ENCODE assay signal across 27 cellular contexts in genomic region chr15:63495780-63496179, GRCh38. TPM values are rescaled to one million over a fixed set of nuclear protein-coding genes. Genes with fewer than 3 reads are reported as not detected.
DNase-seq lines count a peak whose midpoint lies in the region; ATAC-seq, FAIRE-seq and TF ChIP-seq lines count a peak whose summit lies in the region.
"Had no signal": no experiment of that assay in that cellular context is flagged by ENCODE, and none has a peak within 500 bp of the region (broad histone marks: within the 10 kb centered on the region; RNA-seq: fewer than 3 reads in every experiment).

No MANE protein-coding gene starts in this region.

- no peak overlapping the region for H3K4me3 ChIP-seq in HUES48 (ENCODE audit: low read depth, low read length)
- H3K4me3 ChIP-seq in neuronal stem cell (ENCODE audit: low read length in 2 of 2) = no peak overlapping the region
- H3K4me3 ChIP-seq: pancreas, sigmoid colon had no signal

- no peak overlapping the region for H2AK5ac ChIP-seq in neuronal stem cell (ENCODE audit: low read depth, low read length)

- peak overlapping the region; percentile 16 for H3K27ac Mint-ChIP-seq in activated CD4-positive, alpha-beta memory T cell treated with anti-CD3 and anti-CD28 coated beads, Interleukin-2, amount 10 ng/mL, durations not matched to agents 7 days and 5 days
- no peak overlapping the region for H3K27ac Mint-ChIP-seq in activated CD4-positive, alpha-beta memory T cell treated with anti-CD3 and anti-CD28 coated beads for 36 hours
- no peak overlapping the region for H3K27ac Mint-ChIP-seq in activated T-helper 17 cell treated with anti-CD3 and anti-CD28 coated beads, Interleukin-2, amount 50 U/mL, for 72 hours
- no peak overlapping the region for H3K27ac Mint-ChIP-seq in progenitor cell of endocrine pancreas
- H3K27ac Mint-ChIP-seq: activated T-cell treated with anti-CD3 and anti-CD28 coated beads, Interleukin-2, amount 50 U/mL, for 72 hours had no signal

- H3K27ac ChIP-seq in HUES48 (ENCODE audit: low read depth, low read length) (peak overlapping the region; percentile 52), neuronal stem cell (replicated peaks; ENCODE audit: low read length) (no peak overlapping the region)
- H3K27ac ChIP-seq: KMS-11, pancreas, sigmoid colon had no signal

- ATAC-seq in activated T-helper 17 cell treated with anti-CD3 and anti-CD28 coated beads, Interleukin-2, amount 50 U/mL, for 72 hours (replicated peaks) = no peak
- no peak for ATAC-seq in GM21367 (IDR thresholded peaks at IDR 0.05; ENCODE audit: unreplicated experiment)
- ATAC-seq: activated T-cell treated with anti-CD3 and anti-CD28 coated beads, Interleukin-2, amount 50 U/mL, for 72 hours; esophagus mucosa; pancreas; stimulated activated naive CD8-positive, alpha-beta T cell treated with anti-CD3 and anti-CD28 coated beads, Interleukin-15, Interleukin-2, amounts not matched to agents 100 U/mL and 50 U/mL, for 24 hours had no signal

- no peak overlapping the region for H2BK5ac ChIP-seq in neuronal stem cell (ENCODE audit: low read length)

- no peaks in the 10 kb centered on the region for H3K79me1 ChIP-seq in neuronal stem cell (ENCODE audit: low read depth, low read length)

- no peak overlapping the region for H4K91ac ChIP-seq in neuronal stem cell (ENCODE audit: low read depth, low read length, poor library complexity)

- H2BK15ac ChIP-seq in neuronal stem cell (ENCODE audit: low read length) = no peak overlapping the region

- no peak overlapping the region for H2BK12ac ChIP-seq in neuronal stem cell (ENCODE audit: low read length)

- no peak overlapping the region for H3K4me2 ChIP-seq in neuronal stem cell (ENCODE audit: insufficient read depth, low read length, poor library complexity, severe bottlenecking)
- H3K4me2 ChIP-seq: KMS-11 had no signal

- no peak for DNase-seq in activated CD4-positive, alpha-beta memory T cell treated with anti-CD3 and anti-CD28 coated beads, Interleukin-2, amount 10 ng/mL, durations not matched to agents 7 days and 5 days
- DNase-seq in activated CD4-positive, alpha-beta memory T cell treated with anti-CD3 and anti-CD28 coated beads for 36 hours = no peak
- DNase-seq in neuronal stem cell (ENCODE audit: low spot score) (no peak), frontal cortex (ENCODE audit: low spot score in 2 of 2) (no peak), progenitor cell of endocrine pancreas (ENCODE audit: low spot score, unreplicated experiment) (no peak)
- DNase-seq: activated CD4-positive, alpha-beta T cell treated with anti-CD3 and anti-CD28 coated beads for 48 hours; activated T-cell treated with anti-CD3 and anti-CD28 coated beads, Interleukin-2, amount 50 U/mL, for 72 hours; amygdala; Caco-2; caudate nucleus; HCEC 1CT; NCI-H1048; NCI-H2029 treated with DMSO at 0.1 percent for 48 hours; NCI-H510A treated with DMSO at 0.1 percent for 48 hours; OCI-M1; pancreas; SIG-M5; sigmoid colon; stimulated activated naive CD8-positive, alpha-beta T cell treated with anti-CD3 and anti-CD28 coated beads, Interleukin-15, Interleukin-2, amounts not matched to agents 100 U/mL and 50 U/mL, for 24 hours; T1000; trophoblast cell had no signal

- H3K23ac ChIP-seq in neuronal stem cell (ENCODE audit: low read depth, low read length, poor library complexity) = no peak overlapping the region

- peaks cover 2% of the 10 kb centered on the region for H3K27me3 Mint-ChIP-seq in activated CD4-positive, alpha-beta memory T cell treated with anti-CD3 and anti-CD28 coated beads, Interleukin-2, amount 10 ng/mL, durations not matched to agents 7 days and 5 days
- no peaks in the 10 kb centered on the region for H3K27me3 Mint-ChIP-seq in activated CD4-positive, alpha-beta memory T cell treated with anti-CD3 and anti-CD28 coated beads for 36 hours
- no peaks in the 10 kb centered on the region for H3K27me3 Mint-ChIP-seq in activated T-helper 17 cell treated with anti-CD3 and anti-CD28 coated beads, Interleukin-2, amount 50 U/mL, for 72 hours
- peaks cover 31% of the 10 kb centered on the region for H3K27me3 Mint-ChIP-seq in progenitor cell of endocrine pancreas

- peaks cover 20% of the 10 kb centered on the region for H3K4me1 ChIP-seq in HUES48 (ENCODE audit: control insufficient read depth, insufficient read depth, low read length)
- H3K4me1 ChIP-seq in neuronal stem cell (ENCODE audit: control insufficient read depth in 2 of 2, insufficient read depth in 1 of 2, low read depth in 1 of 2, low read length in 2 of 2) = peaks cover 2 to 6% of the 10 kb centered on the region in 2 donors

- POLR2A ChIA-PET in activated CD4-positive, alpha-beta memory T cell treated with anti-CD3 and anti-CD28 coated beads, Interleukin-2, amount 10 ng/mL, durations not matched to agents 7 days and 5 days (lab: Charles Lee) = interaction anchor here (0.8 to 5.2 kb wide), 5 partner anchors 8 to 20 kb away, joined by 3 to 77 read pairs (median 30); partner anchors contain the start of gene USP3
- POLR2A ChIA-PET in activated CD4-positive, alpha-beta memory T cell treated with anti-CD3 and anti-CD28 coated beads for 36 hours (lab: Charles Lee) = interaction anchor here (1.0 to 5.1 kb wide), 6 partner anchors 9 to 104 kb away, joined by 3 to 42 read pairs (median 4); partner anchors contain the start of gene USP3

- no peak overlapping the region for H3K4ac ChIP-seq in neuronal stem cell (ENCODE audit: low read length)

- intact Hi-C loops in activated CD4-positive, alpha-beta memory T cell treated with anti-CD3 and anti-CD28 coated beads for 36 hours (cut with micrococcal nuclease) = no loop called here

- CTCF ChIA-PET in activated CD4-positive, alpha-beta memory T cell treated with anti-CD3 and anti-CD28 coated beads, Interleukin-2, amount 10 ng/mL, durations not matched to agents 7 days and 5 days (lab: Charles Lee) = interaction anchor here (0.9 to 5.0 kb wide), 5 partner anchors 8 to 29 kb away, joined by 3 to 46 read pairs (median 20); partner anchors contain the start of gene USP3
- CTCF ChIA-PET in activated CD4-positive, alpha-beta memory T cell treated with anti-CD3 and anti-CD28 coated beads for 36 hours (lab: Charles Lee) = interaction anchor here (0.7 to 4.9 kb wide), 13 partner anchors 8 to 114 kb away, joined by 3 to 68 read pairs (median 4); no protein-coding TSS in a partner anchor

- FAIRE-seq in frontal cortex (lab: Jason Lieb, UNC) = no peak
- FAIRE-seq: GM19239, pancreas had no signal

- peak overlapping the region; percentile 6 for H2AFZ ChIP-seq in neuronal stem cell (ENCODE audit: low read length)

- no peak overlapping the region for H2BK120ac ChIP-seq in neuronal stem cell (ENCODE audit: low read depth, low read length)

- peaks cover 69% of the 10 kb centered on the region for H3K4me1 Mint-ChIP-seq in activated CD4-positive, alpha-beta memory T cell treated with anti-CD3 and anti-CD28 coated beads, Interleukin-2, amount 10 ng/mL, durations not matched to agents 7 days and 5 days
- peaks cover 69% of the 10 kb centered on the region for H3K4me1 Mint-ChIP-seq in activated CD4-positive, alpha-beta memory T cell treated with anti-CD3 and anti-CD28 coated beads for 36 hours (ENCODE audit: low read depth)
- H3K4me1 Mint-ChIP-seq in activated T-helper 17 cell treated with anti-CD3 and anti-CD28 coated beads, Interleukin-2, amount 50 U/mL, for 72 hours = peaks cover 43% of the 10 kb centered on the region
- H3K4me1 Mint-ChIP-seq in progenitor cell of endocrine pancreas (ENCODE audit: low read depth) = peaks cover 10% of the 10 kb centered on the region

- H4K8ac ChIP-seq in neuronal stem cell (ENCODE audit: low read depth, low read length) = no peak overlapping the region

- no peak overlapping the region for H3K14ac ChIP-seq in neuronal stem cell (ENCODE audit: low read length)

- H3K36me3 Mint-ChIP-seq in activated CD4-positive, alpha-beta memory T cell treated with anti-CD3 and anti-CD28 coated beads, Interleukin-2, amount 10 ng/mL, durations not matched to agents 7 days and 5 days (ENCODE audit: low read depth) = no peaks in the 10 kb centered on the region
- H3K36me3 Mint-ChIP-seq in activated CD4-positive, alpha-beta memory T cell treated with anti-CD3 and anti-CD28 coated beads for 36 hours = no peaks in the 10 kb centered on the region
- no peaks in the 10 kb centered on the region for H3K36me3 Mint-ChIP-seq in activated T-helper 17 cell treated with anti-CD3 and anti-CD28 coated beads, Interleukin-2, amount 50 U/mL, for 72 hours (ENCODE audit: low read depth)
- no peaks in the 10 kb centered on the region for H3K36me3 Mint-ChIP-seq in progenitor cell of endocrine pancreas (ENCODE audit: insufficient read depth)

- no peak overlapping the region for H3K18ac ChIP-seq in neuronal stem cell (ENCODE audit: low read length)

- no CpG with 5 or more reads among the region's 2 CpGs for WGBS in neuronal stem cell (ENCODE audit: extremely low coverage in 2 of 2, insufficient read length in 2 of 2, insufficient replicate concordance in 1 of 2), 2 donors

- no peaks in the 10 kb centered on the region for H3K9me3 Mint-ChIP-seq in activated CD4-positive, alpha-beta memory T cell treated with anti-CD3 and anti-CD28 coated beads, Interleukin-2, amount 10 ng/mL, durations not matched to agents 7 days and 5 days
- no peaks in the 10 kb centered on the region for H3K9me3 Mint-ChIP-seq in activated CD4-positive, alpha-beta memory T cell treated with anti-CD3 and anti-CD28 coated beads for 36 hours
- no peaks in the 10 kb centered on the region for H3K9me3 Mint-ChIP-seq in activated T-helper 17 cell treated with anti-CD3 and anti-CD28 coated beads, Interleukin-2, amount 50 U/mL, for 72 hours
- no peaks in the 10 kb centered on the region for H3K9me3 Mint-ChIP-seq in progenitor cell of endocrine pancreas (ENCODE audit: low read depth)
- H3K9me3 Mint-ChIP-seq: activated T-cell treated with anti-CD3 and anti-CD28 coated beads, Interleukin-2, amount 50 U/mL, for 72 hours had no signal

- TF ChIP-seq CTCF in progenitor cell of endocrine pancreas (IDR thresholded peaks at IDR 0.05; ENCODE audit: unreplicated experiment) = no peak

- H3K36me3 ChIP-seq in HUES48 (ENCODE audit: control insufficient read depth, insufficient read depth, low read length) (no peaks in the 10 kb centered on the region), neuronal stem cell (replicated peaks in 1 of 2; ENCODE audit: control insufficient read depth in 2 of 2, insufficient read depth in 2 of 2, low read length in 2 of 2) (no peaks in the 10 kb centered on the region)
- H3K36me3 ChIP-seq: pancreas, sigmoid colon had no signal

- no peak overlapping the region for H3K4me3 Mint-ChIP-seq in activated CD4-positive, alpha-beta memory T cell treated with anti-CD3 and anti-CD28 coated beads, Interleukin-2, amount 10 ng/mL, durations not matched to agents 7 days and 5 days
- no peak overlapping the region for H3K4me3 Mint-ChIP-seq in activated CD4-positive, alpha-beta memory T cell treated with anti-CD3 and anti-CD28 coated beads for 36 hours
- H3K4me3 Mint-ChIP-seq in activated T-helper 17 cell treated with anti-CD3 and anti-CD28 coated beads, Interleukin-2, amount 50 U/mL, for 72 hours = peak overlapping the region; percentile 43
- no peak overlapping the region for H3K4me3 Mint-ChIP-seq in progenitor cell of endocrine pancreas (ENCODE audit: low read depth)

- no peak overlapping the region for H3K9ac ChIP-seq in HUES48 (ENCODE audit: low read depth, low read length)
- H3K9ac ChIP-seq in neuronal stem cell (ENCODE audit: low read depth, low read length, poor library complexity) = no peak overlapping the region
- H3K9ac ChIP-seq: KMS-11 had no signal

- H3K9me3 ChIP-seq in HUES48 (ENCODE audit: control insufficient read depth, insufficient read depth, low read length) = no peaks in the 10 kb centered on the region
- H3K9me3 ChIP-seq in neuronal stem cell (replicated peaks in 1 of 2; ENCODE audit: control insufficient read depth in 2 of 2, insufficient read depth in 1 of 2, low read depth in 1 of 2, low read length in 2 of 2) = no peaks in the 10 kb centered on the region
- H3K9me3 ChIP-seq: Caco-2, pancreas, sigmoid colon had no signal

- H3K27me3 ChIP-seq in HUES48 (ENCODE audit: control insufficient read depth, insufficient read depth, low read length) = peaks cover 96% of the 10 kb centered on the region
- peaks cover 0 to 3% (median 0%) of the 10 kb centered on the region in 3 experiments for H3K27me3 ChIP-seq in neuronal stem cell (ENCODE audit: control insufficient read depth in 3 of 3, insufficient read depth in 3 of 3, low read depth in 1 of 3, low read length in 3 of 3)
- H3K27me3 ChIP-seq: pancreas, sigmoid colon had no signal

RNA-seq across cellular contexts. Expression of gene USP3, which starts 8.6 kb away (rescaled TPM):
- total RNA-seq in activated CD4-positive, alpha-beta memory T cell treated with anti-CD3 and anti-CD28 coated beads, Interleukin-2, amount 10 ng/mL, durations not matched to agents 7 days and 5 days = 10 to 100 TPM; 67.9 to 68.7 TPM
- 10 to 100 TPM; 46.1 to 48.9 TPM for total RNA-seq in activated CD4-positive, alpha-beta memory T cell treated with anti-CD3 and anti-CD28 coated beads for 36 hours
- total RNA-seq in activated T-helper 17 cell treated with anti-CD3 and anti-CD28 coated beads, Interleukin-2, amount 50 U/mL, for 72 hours = 100 to 1,000 TPM in 1 of 2 donors, 10 to 100 TPM in 1; 60.9 to 102 TPM
- polyA plus RNA-seq in neuronal stem cell (2013, experiment 1 of 2) = 45.2 TPM
- polyA plus RNA-seq in neuronal stem cell (2013, experiment 2 of 2) = 48.2 TPM
- 68.9 TPM for total RNA-seq in frontal cortex
- 77.0 and 81.2 TPM in 2 replicates for total RNA-seq in progenitor cell of endocrine pancreas
